21 cellular contexts compared by ENCODE assay signal in the genomic region with DNA sequence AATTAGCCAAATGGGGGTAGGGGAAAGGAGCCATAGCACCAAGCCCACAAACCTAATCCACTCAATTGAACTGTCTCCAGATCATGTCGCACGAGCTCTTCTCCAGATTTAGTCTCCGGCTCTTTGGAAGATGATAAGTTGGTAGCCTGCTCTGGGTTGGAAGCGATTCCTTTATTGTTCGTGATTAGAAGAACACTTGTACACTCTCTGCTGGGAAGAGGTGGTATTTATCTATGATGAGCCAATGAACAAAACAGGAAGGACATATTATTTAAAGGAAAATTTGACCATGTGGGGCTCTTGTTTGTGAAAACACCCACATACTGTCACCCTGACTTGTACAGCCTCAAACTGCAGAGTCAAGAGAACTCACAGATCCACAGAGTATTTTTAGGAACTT. TPM values are rescaled to one million over a fixed set of nuclear protein-coding genes. Genes with fewer than 3 reads are reported as not detected.
DNase-seq lines count a peak whose midpoint lies in the region; ATAC-seq lines count a peak whose summit lies in the region.
"Had no signal": no experiment of that assay in that cellular context is flagged by ENCODE, and none has a peak within 500 bp of the region (broad histone marks: within the 10 kb centered on the region; RNA-seq: fewer than 3 reads in every experiment).

No MANE protein-coding gene starts in this region.

- peak; percentile 21 to 59 for DNase-seq in dermis microvascular lymphatic vessel endothelial cell (ENCODE audit: low read depth in 2 of 2)
- no peak for DNase-seq in Right ventricle myocardium superior
- DNase-seq in left ventricle myocardium superior: no peak
- DNase-seq in stimulated activated naive B cell treated with anti-CD40 and anti-IgM and Interleukin-4, amounts not matched to agents 10 μg/mL and 1 μg/mL and 100 μg/mL, for 72 hours: no peak
- DNase-seq in DMS114 treated with DMSO at 0.1 percent for 48 hours (lab: John Stamatoyannopoulos, UW; ENCODE audit: unreplicated experiment): no peak
- DNase-seq in activated CD8-positive, alpha-beta memory T cell treated with anti-CD3 and anti-CD28 coated beads, Interleukin-2, amount 10 ng/mL, durations not matched to agents 7 days and 5 days: no peak
- DNase-seq: Caco-2; CD8-positive, alpha-beta T cell; DMS79 treated with DMSO at 0.1 percent for 48 hours; GF-D8; HCEC 1CT; MM.1S; NCI-H1694; NCI-H2029 treated with DMSO at 0.1 percent for 48 hours; NCI-H446 treated with DMSO at 0.1 percent for 48 hours; NCI-H526; RPMI8226; SHP77 treated with DMSO at 0.1 percent for 48 hours had no signal

- ATAC-seq in Right ventricle myocardium superior (ENCODE audit: poor library complexity) (peak; percentile 58), left ventricle myocardium superior (peak; percentile 72), HG02970 (IDR thresholded peaks at IDR 0.05; ENCODE audit: low FRiP score, unreplicated experiment) (no peak)
- no peak for ATAC-seq in stimulated activated naive B cell treated with anti-CD40 and anti-IgM and Interleukin-4, amounts not matched to agents 10 μg/mL and 1 μg/mL and 100 μg/mL, for 72 hours (replicated peaks)
- no peak for ATAC-seq in activated CD8-positive, alpha-beta memory T cell treated with anti-CD3 and anti-CD28 coated beads, Interleukin-2, amount 10 ng/mL, durations not matched to agents 7 days and 5 days
- ATAC-seq: CD8-positive, alpha-beta T cell had no signal

- CTCF ChIA-PET in activated CD8-positive, alpha-beta memory T cell treated with anti-CD3 and anti-CD28 coated beads, Interleukin-2, amount 10 ng/mL, durations not matched to agents 7 days and 5 days (lab: Charles Lee): no interaction called here

- intact Hi-C loops in Right ventricle myocardium superior (cut with DNase I): no loop called here
- intact Hi-C loops in left ventricle myocardium superior (cut with micrococcal nuclease): no loop called here

- H3K4me3 Mint-ChIP-seq in stimulated activated naive B cell treated with anti-CD40 and anti-IgM and Interleukin-4, amounts not matched to agents 10 μg/mL and 1 μg/mL and 100 μg/mL, for 72 hours: peak overlapping the region; percentile 34 to 43
- H3K4me3 Mint-ChIP-seq in activated CD8-positive, alpha-beta memory T cell treated with anti-CD3 and anti-CD28 coated beads, Interleukin-2, amount 10 ng/mL, durations not matched to agents 7 days and 5 days: no peak overlapping the region
- H3K4me3 Mint-ChIP-seq: B cell; CD8-positive, alpha-beta T cell had no signal

- no peaks in the 10 kb centered on the region for H3K27me3 Mint-ChIP-seq in stimulated activated naive B cell treated with anti-CD40 and anti-IgM and Interleukin-4, amounts not matched to agents 10 μg/mL and 1 μg/mL and 100 μg/mL, for 72 hours
- peaks cover 48% of the 10 kb centered on the region for H3K27me3 Mint-ChIP-seq in activated CD8-positive, alpha-beta memory T cell treated with anti-CD3 and anti-CD28 coated beads, Interleukin-2, amount 10 ng/mL, durations not matched to agents 7 days and 5 days

- peaks cover 13 to 17% of the 10 kb centered on the region in 2 donors for H3K36me3 Mint-ChIP-seq in stimulated activated naive B cell treated with anti-CD40 and anti-IgM and Interleukin-4, amounts not matched to agents 10 μg/mL and 1 μg/mL and 100 μg/mL, for 72 hours
- no peaks in the 10 kb centered on the region for H3K36me3 Mint-ChIP-seq in activated CD8-positive, alpha-beta memory T cell treated with anti-CD3 and anti-CD28 coated beads, Interleukin-2, amount 10 ng/mL, durations not matched to agents 7 days and 5 days
- H3K36me3 Mint-ChIP-seq: CD8-positive, alpha-beta T cell had no signal

- H3K9me3 Mint-ChIP-seq in stimulated activated naive B cell treated with anti-CD40 and anti-IgM and Interleukin-4, amounts not matched to agents 10 μg/mL and 1 μg/mL and 100 μg/mL, for 72 hours: peaks cover 0 to 2% of the 10 kb centered on the region in 2 donors
- H3K9me3 Mint-ChIP-seq in activated CD8-positive, alpha-beta memory T cell treated with anti-CD3 and anti-CD28 coated beads, Interleukin-2, amount 10 ng/mL, durations not matched to agents 7 days and 5 days (ENCODE audit: low read depth): no peaks in the 10 kb centered on the region
- H3K9me3 Mint-ChIP-seq: CD8-positive, alpha-beta T cell; IgD-negative memory B cell had no signal

- peaks cover 18 to 37% of the 10 kb centered on the region in 2 donors for H3K4me1 Mint-ChIP-seq in stimulated activated naive B cell treated with anti-CD40 and anti-IgM and Interleukin-4, amounts not matched to agents 10 μg/mL and 1 μg/mL and 100 μg/mL, for 72 hours
- peaks cover 4% of the 10 kb centered on the region for H3K4me1 Mint-ChIP-seq in activated CD8-positive, alpha-beta memory T cell treated with anti-CD3 and anti-CD28 coated beads, Interleukin-2, amount 10 ng/mL, durations not matched to agents 7 days and 5 days

- H3K27ac Mint-ChIP-seq in stimulated activated naive B cell treated with anti-CD40 and anti-IgM and Interleukin-4, amounts not matched to agents 10 μg/mL and 1 μg/mL and 100 μg/mL, for 72 hours: no peak overlapping the region
- H3K27ac Mint-ChIP-seq in activated CD8-positive, alpha-beta memory T cell treated with anti-CD3 and anti-CD28 coated beads, Interleukin-2, amount 10 ng/mL, durations not matched to agents 7 days and 5 days: no peak overlapping the region
- H3K27ac Mint-ChIP-seq: B cell; CD8-positive, alpha-beta T cell; IgD-negative memory B cell had no signal

RNA-seq across cellular contexts. Expression of a gene that starts 54.4 kb away (rescaled TPM):
- total RNA-seq in dermis microvascular lymphatic vessel endothelial cell (37.2 and 45.7 TPM in 2 replicates), Right ventricle myocardium superior (966 TPM), left ventricle myocardium superior (930 TPM)
- total RNA-seq in activated CD8-positive, alpha-beta memory T cell treated with anti-CD3 and anti-CD28 coated beads, Interleukin-2, amount 10 ng/mL, durations not matched to agents 7 days and 5 days: not detected

Comparison
In these comparisons a context has a peak if more than half of its experiments do, and no peak if none do; other contexts are left out.
1. DNase-seq: peak in dermis microvascular lymphatic vessel endothelial cell (2 of 2); none in Right ventricle myocardium superior (single experiment), left ventricle myocardium superior (single experiment), stimulated activated naive B cell treated with anti-CD40 and anti-IgM and Interleukin-4, amounts not matched to agents 10 μg/mL and 1 μg/mL and 100 μg/mL, for 72 hours (single experiment), DMS114 treated with DMSO at 0.1 percent for 48 hours (single experiment) and activated CD8-positive, alpha-beta memory T cell treated with anti-CD3 and anti-CD28 coated beads, Interleukin-2, amount 10 ng/mL, durations not matched to agents 7 days and 5 days (single experiment).
2. ATAC-seq: peak in Right ventricle myocardium superior (single experiment) and left ventricle myocardium superior (single experiment); none in stimulated activated naive B cell treated with anti-CD40 and anti-IgM and Interleukin-4, amounts not matched to agents 10 μg/mL and 1 μg/mL and 100 μg/mL, for 72 hours (0 of 2), activated CD8-positive, alpha-beta memory T cell treated with anti-CD3 and anti-CD28 coated beads, Interleukin-2, amount 10 ng/mL, durations not matched to agents 7 days and 5 days (single experiment) and HG02970 (single experiment).
3. RNA of a gene that starts 54.4 kb away (total RNA-seq): 966 TPM in Right ventricle myocardium superior (single experiment), 930 TPM in left ventricle myocardium superior (single experiment) and 37.2 to 45.7 TPM in dermis microvascular lymphatic vessel endothelial cell; not detected in activated CD8-positive, alpha-beta memory T cell treated with anti-CD3 and anti-CD28 coated beads, Interleukin-2, amount 10 ng/mL, durations not matched to agents 7 days and 5 days; every median in the first group is over 10 times any median in the second.